Comparison of ENCODE assay signal across 8 cellular contexts in the genomic region with DNA sequence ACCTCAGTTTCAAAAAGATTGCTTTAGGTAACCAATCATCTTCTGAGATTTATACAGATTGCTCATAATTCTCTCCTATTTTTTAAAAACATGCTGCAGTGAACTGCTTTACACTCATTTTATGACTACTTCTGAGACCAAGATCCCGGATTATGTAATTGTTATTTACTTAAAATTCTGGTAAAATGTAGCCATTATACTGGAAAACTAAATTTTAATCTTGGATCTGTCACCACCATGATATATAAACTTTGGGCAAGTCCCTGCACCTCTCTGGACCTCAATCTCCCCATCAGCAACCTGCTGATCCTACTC. TPM values are rescaled to one million over a fixed set of nuclear protein-coding genes. Genes with fewer than 3 reads are reported as not detected.
A peak's percentile ranks its signal among the peaks of the same experiment; 100 is the strongest.
DNase-seq lines count a peak whose midpoint lies in the region; ATAC-seq and TF ChIP-seq lines count a peak whose summit lies in the region.

No MANE protein-coding gene starts in this region.

- H3K9me3 Mint-ChIP-seq in T-helper 1 cell treated with Interleukin-12 subunit alpha and Interleukin-12 subunit beta and Interleukin-4 antibody, amounts not matched to agents 30 μg/mL and 1 μg/mL, for 36 hours, result no peaks in the 10 kb centered on the region
- no peaks in the 10 kb centered on the region for H3K9me3 Mint-ChIP-seq in WTC11
- no peaks in the 10 kb centered on the region for H3K9me3 Mint-ChIP-seq in stimulated activated effector memory CD8-positive, alpha-beta T cell treated with anti-CD3 and anti-CD28 coated beads, Interleukin-12 subunit alpha, Interleukin-12 subunit beta, amount 100 ng/mL, for 72 hours

- H3K27me3 Mint-ChIP-seq in T-helper 1 cell treated with Interleukin-12 subunit alpha and Interleukin-12 subunit beta and Interleukin-4 antibody, amounts not matched to agents 30 μg/mL and 1 μg/mL, for 36 hours (ENCODE audit: low read depth), result no peaks in the 10 kb centered on the region
- H3K27me3 Mint-ChIP-seq in WTC11 (ENCODE audit: low read depth), result peaks cover 22% of the 10 kb centered on the region

- TF ChIP-seq EP300 in gastroesophageal sphincter (IDR thresholded peaks at IDR 0.05), result no peak

- CTCF ChIA-PET in WTC11 (lab: Charles Lee), result interaction anchor here (1.1 to 1.2 kb wide), 2 partner anchors 24 to 27 kb away, joined by 3 to 6 read pairs; partner anchors contain the start of gene EDEM2

- no peak overlapping the region for H3K27ac Mint-ChIP-seq in T-helper 1 cell treated with Interleukin-12 subunit alpha and Interleukin-12 subunit beta and Interleukin-4 antibody, amounts not matched to agents 30 μg/mL and 1 μg/mL, for 36 hours
- H3K27ac Mint-ChIP-seq in WTC11, result peak overlapping the region; percentile 40; the same call in 1 of the 2 replicates
- H3K27ac Mint-ChIP-seq in stimulated activated effector memory CD8-positive, alpha-beta T cell treated with anti-CD3 and anti-CD28 coated beads, Interleukin-12 subunit alpha, Interleukin-12 subunit beta, amount 100 ng/mL, for 72 hours, result peak overlapping the region; percentile 92

- POLR2A ChIA-PET in WTC11 (lab: Charles Lee), result no interaction called here

- H3K4me1 Mint-ChIP-seq in T-helper 1 cell treated with Interleukin-12 subunit alpha and Interleukin-12 subunit beta and Interleukin-4 antibody, amounts not matched to agents 30 μg/mL and 1 μg/mL, for 36 hours (ENCODE audit: low read depth), result peaks cover 12% of the 10 kb centered on the region
- peaks cover 51% of the 10 kb centered on the region for H3K4me1 Mint-ChIP-seq in WTC11
- H3K4me1 Mint-ChIP-seq in stimulated activated effector memory CD8-positive, alpha-beta T cell treated with anti-CD3 and anti-CD28 coated beads, Interleukin-12 subunit alpha, Interleukin-12 subunit beta, amount 100 ng/mL, for 72 hours, result peaks cover 32% of the 10 kb centered on the region

- H3K4me3 ChIP-seq in gastroesophageal sphincter, result peak overlapping the region in 1 of 2 donors; percentile 40

- no peak for TF ChIP-seq CTCF in WTC11 (IDR thresholded peaks at IDR 0.05)
- no peak for TF ChIP-seq CTCF in gastroesophageal sphincter (IDR thresholded peaks at IDR 0.05)

- peak overlapping the region in 3 of 4 donors; percentile 52 to 82 (median 81) for H3K27ac ChIP-seq in gastroesophageal sphincter

- H3K4me3 Mint-ChIP-seq in T-helper 1 cell treated with Interleukin-12 subunit alpha and Interleukin-12 subunit beta and Interleukin-4 antibody, amounts not matched to agents 30 μg/mL and 1 μg/mL, for 36 hours, result peak overlapping the region; percentile 62
- peak overlapping the region; percentile 70 for H3K4me3 Mint-ChIP-seq in WTC11
- peak overlapping the region; percentile 74 for H3K4me3 Mint-ChIP-seq in stimulated activated effector memory CD8-positive, alpha-beta T cell treated with anti-CD3 and anti-CD28 coated beads, Interleukin-12 subunit alpha, Interleukin-12 subunit beta, amount 100 ng/mL, for 72 hours

- no peak for DNase-seq in T-helper 1 cell
- DNase-seq in WTC11 (ENCODE audit: low spot score), result no peak
- DNase-seq in stimulated activated effector memory CD8-positive, alpha-beta T cell treated with anti-CD3 and anti-CD28 coated beads, Interleukin-12 subunit alpha, Interleukin-12 subunit beta, amount 100 ng/mL, for 72 hours (ENCODE audit: low spot score in 2 of 2), result no peak
- DNase-seq in NCI-H2081 (lab: John Stamatoyannopoulos, UW), result no peak

- H3K36me3 ChIP-seq in gastroesophageal sphincter, result peaks cover 0 to 7% of the 10 kb centered on the region in 2 donors

- WGBS in gastroesophageal sphincter (ENCODE audit: low coverage in 1 of 2), 2 donors, result 48 to 64% methylated on average over 1 of the region's 1 CpG

- H3K36me3 Mint-ChIP-seq in T-helper 1 cell treated with Interleukin-12 subunit alpha and Interleukin-12 subunit beta and Interleukin-4 antibody, amounts not matched to agents 30 μg/mL and 1 μg/mL, for 36 hours (ENCODE audit: low read depth), result no peaks in the 10 kb centered on the region
- peaks cover 5% of the 10 kb centered on the region; the same call in 1 of the 2 replicates for H3K36me3 Mint-ChIP-seq in WTC11
- peaks cover 8% of the 10 kb centered on the region for H3K36me3 Mint-ChIP-seq in stimulated activated effector memory CD8-positive, alpha-beta T cell treated with anti-CD3 and anti-CD28 coated beads, Interleukin-12 subunit alpha, Interleukin-12 subunit beta, amount 100 ng/mL, for 72 hours

- H3K4me1 ChIP-seq in gastroesophageal sphincter, result peaks cover 0 to 22% (median 5%) of the 10 kb centered on the region in 3 donors

- H3K27me3 ChIP-seq in gastroesophageal sphincter, result no peaks in the 10 kb centered on the region

- ATAC-seq in WTC11 (no peak), gastroesophageal sphincter (peak; percentile 1), HG03045 (IDR thresholded peaks at IDR 0.05; ENCODE audit: unreplicated experiment) (no peak), HG03432 (IDR thresholded peaks at IDR 0.05; ENCODE audit: unreplicated experiment) (no peak)
- no peak for ATAC-seq in stimulated activated effector memory CD8-positive, alpha-beta T cell treated with anti-CD3 and anti-CD28 coated beads, Interleukin-12 subunit alpha, Interleukin-12 subunit beta, amount 100 ng/mL, for 72 hours

- H3K9me3 ChIP-seq in gastroesophageal sphincter, result no peaks in the 10 kb centered on the region

- no peak for TF ChIP-seq POLR2A in gastroesophageal sphincter (IDR thresholded peaks at IDR 0.05)

TF ChIP-seq in WTC11, 78 proteins besides CTCF, POLR2A, EP300 and RAD21 (continues in another document):
- TF ChIP-seq ZNF317 (CRISPR knock-in tag; IDR thresholded peaks at IDR 0.05; ENCODE audit: borderline replicate concordance, low read depth) (no peak), STAT6 (CRISPR knock-in tag; conservative IDR thresholded peaks at IDR 0.05; ENCODE audit: low read depth) (no peak), GTF2I (CRISPR knock-in tag; conservative IDR thresholded peaks at IDR 0.05) (no peak), ZNF416 (CRISPR knock-in tag; IDR thresholded peaks at IDR 0.05) (no peak), JAZF1 (CRISPR knock-in tag; IDR thresholded peaks at IDR 0.05) (no peak), SMAD4 (CRISPR knock-in tag; IDR thresholded peaks at IDR 0.05) (no peak), MXD4 (CRISPR knock-in tag; IDR thresholded peaks at IDR 0.05; ENCODE audit: borderline replicate concordance) (no peak), GRHL2 (CRISPR knock-in tag; IDR thresholded peaks at IDR 0.05; ENCODE audit: insufficient replicate concordance, severe bottlenecking) (no peak)
- TF ChIP-seq, protein P1, sequence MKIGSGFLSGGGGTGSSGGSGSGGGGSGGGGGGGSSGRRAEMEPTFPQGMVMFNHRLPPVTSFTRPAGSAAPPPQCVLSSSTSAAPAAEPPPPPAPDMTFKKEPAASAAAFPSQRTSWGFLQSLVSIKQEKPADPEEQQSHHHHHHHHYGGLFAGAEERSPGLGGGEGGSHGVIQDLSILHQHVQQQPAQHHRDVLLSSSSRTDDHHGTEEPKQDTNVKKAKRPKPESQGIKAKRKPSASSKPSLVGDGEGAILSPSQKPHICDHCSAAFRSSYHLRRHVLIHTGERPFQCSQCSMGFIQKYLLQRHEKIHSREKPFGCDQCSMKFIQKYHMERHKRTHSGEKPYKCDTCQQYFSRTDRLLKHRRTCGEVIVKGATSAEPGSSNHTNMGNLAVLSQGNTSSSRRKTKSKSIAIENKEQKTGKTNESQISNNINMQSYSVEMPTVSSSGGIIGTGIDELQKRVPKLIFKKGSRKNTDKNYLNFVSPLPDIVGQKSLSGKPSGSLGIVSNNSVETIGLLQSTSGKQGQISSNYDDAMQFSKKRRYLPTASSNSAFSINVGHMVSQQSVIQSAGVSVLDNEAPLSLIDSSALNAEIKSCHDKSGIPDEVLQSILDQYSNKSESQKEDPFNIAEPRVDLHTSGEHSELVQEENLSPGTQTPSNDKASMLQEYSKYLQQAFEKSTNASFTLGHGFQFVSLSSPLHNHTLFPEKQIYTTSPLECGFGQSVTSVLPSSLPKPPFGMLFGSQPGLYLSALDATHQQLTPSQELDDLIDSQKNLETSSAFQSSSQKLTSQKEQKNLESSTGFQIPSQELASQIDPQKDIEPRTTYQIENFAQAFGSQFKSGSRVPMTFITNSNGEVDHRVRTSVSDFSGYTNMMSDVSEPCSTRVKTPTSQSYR (CRISPR knock-in tag; IDR thresholded peaks at IDR 0.05), result no peak
- TF ChIP-seq, protein P2, sequence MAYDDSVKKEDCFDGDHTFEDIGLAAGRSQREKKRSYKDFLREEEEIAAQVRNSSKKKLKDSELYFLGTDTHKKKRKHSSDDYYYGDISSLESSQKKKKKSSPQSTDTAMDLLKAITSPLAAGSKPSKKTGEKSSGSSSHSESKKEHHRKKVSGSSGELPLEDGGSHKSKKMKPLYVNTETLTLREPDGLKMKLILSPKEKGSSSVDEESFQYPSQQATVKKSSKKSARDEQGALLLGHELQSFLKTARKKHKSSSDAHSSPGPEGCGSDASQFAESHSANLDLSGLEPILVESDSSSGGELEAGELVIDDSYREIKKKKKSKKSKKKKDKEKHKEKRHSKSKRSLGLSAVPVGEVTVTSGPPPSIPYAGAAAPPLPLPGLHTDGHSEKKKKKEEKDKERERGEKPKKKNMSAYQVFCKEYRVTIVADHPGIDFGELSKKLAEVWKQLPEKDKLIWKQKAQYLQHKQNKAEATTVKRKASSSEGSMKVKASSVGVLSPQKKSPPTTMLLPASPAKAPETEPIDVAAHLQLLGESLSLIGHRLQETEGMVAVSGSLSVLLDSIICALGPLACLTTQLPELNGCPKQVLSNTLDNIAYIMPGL (CRISPR knock-in tag; IDR thresholded peaks at IDR 0.05), result no peak

RNA-seq across cellular contexts. Expression of gene PROCR, which starts 0.5 kb away (rescaled TPM):
- total RNA-seq in WTC11 (2021) (20.5 to 29.7 TPM (median 22.2 TPM) in 3 replicates), gastroesophageal sphincter (10 to 100 TPM; 11.7 to 59.4 (median 35.9) TPM)

RNA-seq across cellular contexts. Expression of gene EDEM2, which starts 24.3 kb away (rescaled TPM):
- total RNA-seq in WTC11 (2021) (22.7 to 24.2 TPM (median 24.0 TPM) in 3 replicates), gastroesophageal sphincter (10 to 100 TPM; 11.2 to 18.9 (median 13.5) TPM)

RNA-seq across cellular contexts. Expression of gene MMP24, which starts 55.1 kb away (rescaled TPM):
- 6.6 to 16.8 TPM (median 7.2 TPM) in 3 replicates for total RNA-seq in WTC11 (2021)
- 1 to 10 TPM in 2 of 4 donors, under 1 TPM in 2; 0.47 to 3.4 (median 1.8) TPM for total RNA-seq in gastroesophageal sphincter
